ENCODE assay signal across 1 cellular context in genomic region chr15:50415752-50416404, GRCh38.
TF ChIP-seq lines count a peak whose summit lies in the region.

No MANE protein-coding gene starts in this region.

TF ChIP-seq in HepG2, 621 proteins besides CTCF, POLR2A, EP300 and RAD21 (continued from another document):
- TF ChIP-seq ZNF639 (CRISPR knock-in tag; conservative IDR thresholded peaks at IDR 0.05) (no peak), NFYC (CRISPR knock-in tag; IDR thresholded peaks at IDR 0.05) (peak; percentile 41; the same call in 1 of the 2 replicates), ZMYM4 (CRISPR knock-in tag; IDR thresholded peaks at IDR 0.05) (peak; percentile 74; the same call in 1 of the 2 replicates), SNAPC2 (CRISPR knock-in tag; IDR thresholded peaks at IDR 0.05) (no peak), NFYB (CRISPR knock-in tag; IDR thresholded peaks at IDR 0.05) (peak; percentile 51; the same call in 1 of the 2 replicates), PHF21A (CRISPR knock-in tag; IDR thresholded peaks at IDR 0.05) (peak; percentile 56; the same call in 1 of the 2 replicates), E2F2 (CRISPR knock-in tag; IDR thresholded peaks at IDR 0.05; ENCODE audit: borderline replicate concordance) (no peak), ZBTB7B (CRISPR knock-in tag; IDR thresholded peaks at IDR 0.05) (no peak), SIX1 (CRISPR knock-in tag; IDR thresholded peaks at IDR 0.05; ENCODE audit: borderline replicate concordance) (no peak), ZNF382 (CRISPR knock-in tag; IDR thresholded peaks at IDR 0.05; ENCODE audit: borderline replicate concordance) (no peak), ZNF646 (CRISPR knock-in tag; IDR thresholded peaks at IDR 0.05) (peak; percentile 70; the same call in 1 of the 2 replicates)
- TF ChIP-seq, protein P1, sequence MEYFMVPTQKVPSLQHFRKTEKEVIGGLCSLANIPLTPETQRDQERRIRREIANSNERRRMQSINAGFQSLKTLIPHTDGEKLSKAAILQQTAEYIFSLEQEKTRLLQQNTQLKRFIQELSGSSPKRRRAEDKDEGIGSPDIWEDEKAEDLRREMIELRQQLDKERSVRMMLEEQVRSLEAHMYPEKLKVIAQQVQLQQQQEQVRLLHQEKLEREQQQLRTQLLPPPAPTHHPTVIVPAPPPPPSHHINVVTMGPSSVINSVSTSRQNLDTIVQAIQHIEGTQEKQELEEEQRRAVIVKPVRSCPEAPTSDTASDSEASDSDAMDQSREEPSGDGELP (IDR thresholded peaks at IDR 0.05; ENCODE audit: borderline replicate concordance, low read depth), result peak; percentile 86
- TF ChIP-seq, protein P2, sequence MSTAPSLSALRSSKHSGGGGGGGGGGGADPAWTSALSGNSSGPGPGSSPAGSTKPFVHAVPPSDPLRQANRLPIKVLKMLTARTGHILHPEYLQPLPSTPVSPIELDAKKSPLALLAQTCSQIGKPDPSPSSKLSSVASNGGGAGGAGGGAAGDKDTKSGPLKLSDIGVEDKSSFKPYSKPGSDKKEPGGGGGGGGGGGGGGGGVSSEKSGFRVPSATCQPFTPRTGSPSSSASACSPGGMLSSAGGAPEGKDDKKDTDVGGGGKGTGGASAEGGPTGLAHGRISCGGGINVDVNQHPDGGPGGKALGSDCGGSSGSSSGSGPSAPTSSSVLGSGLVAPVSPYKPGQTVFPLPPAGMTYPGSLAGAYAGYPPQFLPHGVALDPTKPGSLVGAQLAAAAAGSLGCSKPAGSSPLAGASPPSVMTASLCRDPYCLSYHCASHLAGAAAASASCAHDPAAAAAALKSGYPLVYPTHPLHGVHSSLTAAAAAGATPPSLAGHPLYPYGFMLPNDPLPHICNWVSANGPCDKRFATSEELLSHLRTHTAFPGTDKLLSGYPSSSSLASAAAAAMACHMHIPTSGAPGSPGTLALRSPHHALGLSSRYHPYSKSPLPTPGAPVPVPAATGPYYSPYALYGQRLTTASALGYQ (CRISPR knock-in tag; IDR thresholded peaks at IDR 0.05), result no peak
- TF ChIP-seq, protein P3, sequence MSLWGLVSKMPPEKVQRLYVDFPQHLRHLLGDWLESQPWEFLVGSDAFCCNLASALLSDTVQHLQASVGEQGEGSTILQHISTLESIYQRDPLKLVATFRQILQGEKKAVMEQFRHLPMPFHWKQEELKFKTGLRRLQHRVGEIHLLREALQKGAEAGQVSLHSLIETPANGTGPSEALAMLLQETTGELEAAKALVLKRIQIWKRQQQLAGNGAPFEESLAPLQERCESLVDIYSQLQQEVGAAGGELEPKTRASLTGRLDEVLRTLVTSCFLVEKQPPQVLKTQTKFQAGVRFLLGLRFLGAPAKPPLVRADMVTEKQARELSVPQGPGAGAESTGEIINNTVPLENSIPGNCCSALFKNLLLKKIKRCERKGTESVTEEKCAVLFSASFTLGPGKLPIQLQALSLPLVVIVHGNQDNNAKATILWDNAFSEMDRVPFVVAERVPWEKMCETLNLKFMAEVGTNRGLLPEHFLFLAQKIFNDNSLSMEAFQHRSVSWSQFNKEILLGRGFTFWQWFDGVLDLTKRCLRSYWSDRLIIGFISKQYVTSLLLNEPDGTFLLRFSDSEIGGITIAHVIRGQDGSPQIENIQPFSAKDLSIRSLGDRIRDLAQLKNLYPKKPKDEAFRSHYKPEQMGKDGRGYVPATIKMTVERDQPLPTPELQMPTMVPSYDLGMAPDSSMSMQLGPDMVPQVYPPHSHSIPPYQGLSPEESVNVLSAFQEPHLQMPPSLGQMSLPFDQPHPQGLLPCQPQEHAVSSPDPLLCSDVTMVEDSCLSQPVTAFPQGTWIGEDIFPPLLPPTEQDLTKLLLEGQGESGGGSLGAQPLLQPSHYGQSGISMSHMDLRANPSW (CRISPR knock-in tag; IDR thresholded peaks at IDR 0.05; ENCODE audit: borderline replicate concordance), result no peak
TF ChIP-seq in HepG2: peak in this region for 8.
